Comparison of ENCODE assay signal across 2 cellular contexts in the genomic region with DNA sequence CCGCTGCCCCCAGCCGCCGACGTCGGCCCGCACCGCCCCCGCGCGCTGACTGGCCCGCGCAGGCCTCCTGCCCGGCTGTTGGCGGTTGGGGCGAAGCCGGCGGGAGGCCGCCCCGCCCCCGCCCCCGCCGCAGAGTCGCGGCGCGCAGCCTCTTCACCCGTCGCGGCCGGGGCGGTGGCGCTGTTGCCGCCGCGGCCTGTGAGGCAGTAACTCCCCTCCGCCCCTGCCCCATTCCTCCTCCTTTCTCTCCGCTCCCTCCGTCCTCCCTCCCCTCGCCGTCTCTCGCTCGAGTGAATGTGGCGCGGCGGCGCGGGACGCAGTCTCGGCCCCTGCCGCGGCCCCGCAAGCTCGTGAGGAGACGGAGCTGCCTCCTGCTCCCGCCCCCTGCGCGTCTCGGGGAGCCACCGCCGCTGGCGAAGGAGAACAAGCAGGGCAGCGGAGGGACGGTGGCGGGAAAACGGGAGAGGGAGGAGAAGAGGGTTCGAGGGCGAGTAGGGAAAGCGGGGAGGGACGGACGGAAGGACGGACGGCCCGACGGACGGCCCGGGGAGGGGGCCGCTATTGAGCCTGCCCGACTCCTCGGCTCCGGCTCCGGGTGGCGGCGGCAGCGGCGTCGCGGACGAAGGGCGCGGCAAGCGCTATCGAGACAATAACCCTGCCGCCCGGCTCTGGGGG.
A peak's percentile ranks its signal among the peaks of the same experiment; 100 is the strongest.
TF ChIP-seq lines count a peak whose summit lies in the region.

No MANE protein-coding gene starts in this region.

TF ChIP-seq in HEK293, 187 proteins besides CTCF, POLR2A, EP300 and RAD21 (continued from another document and continues in another):
- peak; percentile 37; the same call in 1 of the 2 replicates for TF ChIP-seq ZNF629 (tag by site-specific recombination; IDR thresholded peaks at IDR 0.05)
- TF ChIP-seq, protein P1, sequence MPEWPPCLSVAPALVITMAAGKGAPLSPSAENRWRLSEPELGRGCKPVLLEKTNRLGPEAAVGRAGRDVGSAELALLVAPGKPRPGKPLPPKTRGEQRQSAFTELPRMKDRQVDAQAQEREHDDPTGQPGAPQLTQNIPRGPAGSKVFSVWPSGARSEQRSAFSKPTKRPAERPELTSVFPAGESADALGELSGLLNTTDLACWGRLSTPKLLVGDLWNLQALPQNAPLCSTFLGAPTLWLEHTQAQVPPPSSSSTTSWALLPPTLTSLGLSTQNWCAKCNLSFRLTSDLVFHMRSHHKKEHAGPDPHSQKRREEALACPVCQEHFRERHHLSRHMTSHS (tag by site-specific recombination; IDR thresholded peaks at IDR 0.05) = no peak
- TF ChIP-seq HOXD13 (CRISPR knock-in tag; IDR thresholded peaks at IDR 0.05; ENCODE audit: borderline replicate concordance) = peak; percentile 60; the same call in 1 of the 2 replicates
- no peak for TF ChIP-seq SETDB1 (IDR thresholded peaks at IDR 0.05; ENCODE audit: insufficient read length, low read length)
- TF ChIP-seq, protein P2, sequence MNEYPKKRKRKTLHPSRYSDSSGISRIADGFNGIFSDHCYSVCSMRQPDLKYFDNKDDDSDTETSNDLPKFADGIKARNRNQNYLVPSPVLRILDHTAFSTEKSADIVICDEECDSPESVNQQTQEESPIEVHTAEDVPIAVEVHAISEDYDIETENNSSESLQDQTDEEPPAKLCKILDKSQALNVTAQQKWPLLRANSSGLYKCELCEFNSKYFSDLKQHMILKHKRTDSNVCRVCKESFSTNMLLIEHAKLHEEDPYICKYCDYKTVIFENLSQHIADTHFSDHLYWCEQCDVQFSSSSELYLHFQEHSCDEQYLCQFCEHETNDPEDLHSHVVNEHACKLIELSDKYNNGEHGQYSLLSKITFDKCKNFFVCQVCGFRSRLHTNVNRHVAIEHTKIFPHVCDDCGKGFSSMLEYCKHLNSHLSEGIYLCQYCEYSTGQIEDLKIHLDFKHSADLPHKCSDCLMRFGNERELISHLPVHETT (tag by site-specific recombination; IDR thresholded peaks at IDR 0.05) = 0 out of 2 replicates have a peak, but pooled peaks have one; percentile 53
- TF ChIP-seq ZNF248 (tag by site-specific recombination; IDR thresholded peaks at IDR 0.05) = no peak
- TF ChIP-seq ZFP37 (tag by site-specific recombination; IDR thresholded peaks at IDR 0.05) = peak; percentile 98
- peak; percentile 60; the same call in 1 of the 2 replicates for TF ChIP-seq ZNF394 (tag by site-specific recombination; IDR thresholded peaks at IDR 0.05; ENCODE audit: borderline replicate concordance)
- no peak for TF ChIP-seq ZNF133 (tag by site-specific recombination; IDR thresholded peaks at IDR 0.05)
- no peak; the same call in 1 of the 2 replicates for TF ChIP-seq ZNF777 (tag by site-specific recombination; IDR thresholded peaks at IDR 0.05; ENCODE audit: borderline replicate concordance)
- peak; percentile 88 for TF ChIP-seq WT1 (tag by site-specific recombination; IDR thresholded peaks at IDR 0.05)
- no peak for TF ChIP-seq ZNF114 (tag by site-specific recombination; IDR thresholded peaks at IDR 0.05)
- 0 out of 2 replicates have a peak, but pooled peaks have one; percentile 7 for TF ChIP-seq ZNF561 (tag by site-specific recombination; IDR thresholded peaks at IDR 0.05; ENCODE audit: borderline replicate concordance)
- TF ChIP-seq, protein P3, sequence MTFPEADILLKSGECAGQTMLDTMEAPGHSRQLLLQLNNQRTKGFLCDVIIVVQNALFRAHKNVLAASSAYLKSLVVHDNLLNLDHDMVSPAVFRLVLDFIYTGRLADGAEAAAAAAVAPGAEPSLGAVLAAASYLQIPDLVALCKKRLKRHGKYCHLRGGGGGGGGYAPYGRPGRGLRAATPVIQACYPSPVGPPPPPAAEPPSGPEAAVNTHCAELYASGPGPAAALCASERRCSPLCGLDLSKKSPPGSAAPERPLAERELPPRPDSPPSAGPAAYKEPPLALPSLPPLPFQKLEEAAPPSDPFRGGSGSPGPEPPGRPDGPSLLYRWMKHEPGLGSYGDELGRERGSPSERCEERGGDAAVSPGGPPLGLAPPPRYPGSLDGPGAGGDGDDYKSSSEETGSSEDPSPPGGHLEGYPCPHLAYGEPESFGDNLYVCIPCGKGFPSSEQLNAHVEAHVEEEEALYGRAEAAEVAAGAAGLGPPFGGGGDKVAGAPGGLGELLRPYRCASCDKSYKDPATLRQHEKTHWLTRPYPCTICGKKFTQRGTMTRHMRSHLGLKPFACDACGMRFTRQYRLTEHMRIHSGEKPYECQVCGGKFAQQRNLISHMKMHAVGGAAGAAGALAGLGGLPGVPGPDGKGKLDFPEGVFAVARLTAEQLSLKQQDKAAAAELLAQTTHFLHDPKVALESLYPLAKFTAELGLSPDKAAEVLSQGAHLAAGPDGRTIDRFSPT (tag by site-specific recombination; IDR thresholded peaks at IDR 0.05) = no peak; the same call in 1 of the 2 replicates
- peak; percentile 84 for TF ChIP-seq ZNF600 (tag by site-specific recombination; IDR thresholded peaks at IDR 0.05)
- TF ChIP-seq, protein P4, sequence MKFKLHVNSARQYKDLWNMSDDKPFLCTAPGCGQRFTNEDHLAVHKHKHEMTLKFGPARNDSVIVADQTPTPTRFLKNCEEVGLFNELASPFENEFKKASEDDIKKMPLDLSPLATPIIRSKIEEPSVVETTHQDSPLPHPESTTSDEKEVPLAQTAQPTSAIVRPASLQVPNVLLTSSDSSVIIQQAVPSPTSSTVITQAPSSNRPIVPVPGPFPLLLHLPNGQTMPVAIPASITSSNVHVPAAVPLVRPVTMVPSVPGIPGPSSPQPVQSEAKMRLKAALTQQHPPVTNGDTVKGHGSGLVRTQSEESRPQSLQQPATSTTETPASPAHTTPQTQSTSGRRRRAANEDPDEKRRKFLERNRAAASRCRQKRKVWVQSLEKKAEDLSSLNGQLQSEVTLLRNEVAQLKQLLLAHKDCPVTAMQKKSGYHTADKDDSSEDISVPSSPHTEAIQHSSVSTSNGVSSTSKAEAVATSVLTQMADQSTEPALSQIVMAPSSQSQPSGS (tag by site-specific recombination; IDR thresholded peaks at IDR 0.05; ENCODE audit: low read depth) = no peak
- TF ChIP-seq ZNF24 (tag by site-specific recombination; IDR thresholded peaks at IDR 0.05) = peak; percentile 63; the same call in 1 of the 2 replicates
- no peak for TF ChIP-seq ZNF426 (tag by site-specific recombination; IDR thresholded peaks at IDR 0.05)
- TF ChIP-seq, protein P5, sequence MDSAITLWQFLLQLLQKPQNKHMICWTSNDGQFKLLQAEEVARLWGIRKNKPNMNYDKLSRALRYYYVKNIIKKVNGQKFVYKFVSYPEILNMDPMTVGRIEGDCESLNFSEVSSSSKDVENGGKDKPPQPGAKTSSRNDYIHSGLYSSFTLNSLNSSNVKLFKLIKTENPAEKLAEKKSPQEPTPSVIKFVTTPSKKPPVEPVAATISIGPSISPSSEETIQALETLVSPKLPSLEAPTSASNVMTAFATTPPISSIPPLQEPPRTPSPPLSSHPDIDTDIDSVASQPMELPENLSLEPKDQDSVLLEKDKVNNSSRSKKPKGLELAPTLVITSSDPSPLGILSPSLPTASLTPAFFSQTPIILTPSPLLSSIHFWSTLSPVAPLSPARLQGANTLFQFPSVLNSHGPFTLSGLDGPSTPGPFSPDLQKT (IDR thresholded peaks at IDR 0.05; ENCODE audit: borderline replicate concordance, low read depth, low read length) = no peak
- TF ChIP-seq, protein P6, sequence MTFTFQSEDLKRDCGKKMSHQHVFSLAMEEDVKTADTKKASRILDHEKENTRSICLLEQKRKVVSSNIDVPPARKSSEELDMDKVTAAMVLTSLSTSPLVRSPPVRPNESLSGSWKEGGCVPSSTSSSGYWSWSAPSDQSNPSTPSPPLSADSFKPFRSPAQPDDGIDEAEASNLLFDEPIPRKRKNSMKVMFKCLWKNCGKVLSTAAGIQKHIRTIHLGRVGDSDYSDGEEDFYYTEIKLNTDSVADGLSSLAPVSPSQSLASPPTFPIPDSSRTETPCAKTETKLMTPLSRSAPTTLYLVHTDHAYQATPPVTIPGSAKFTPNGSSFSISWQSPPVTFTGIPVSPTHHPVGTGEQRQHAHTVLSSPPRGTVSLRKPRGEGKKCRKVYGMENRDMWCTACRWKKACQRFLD (tag by site-specific recombination; IDR thresholded peaks at IDR 0.05) = no peak

TF ChIP-seq in SK-N-SH, 30 proteins besides CTCF, POLR2A, EP300 and RAD21 (continued from another document):
- TF ChIP-seq SMC3 (IDR thresholded peaks at IDR 0.05; ENCODE audit: low read depth, low read length) (peak; percentile 7; the same call in 1 of the 2 replicates), RXRA (IDR thresholded peaks at IDR 0.05; ENCODE audit: borderline replicate concordance, low read depth) (no peak), SIN3A (IDR thresholded peaks at IDR 0.05; ENCODE audit: borderline replicate concordance, low read depth, low read length) (no peak), YY1 (IDR thresholded peaks at IDR 0.05; ENCODE audit: low read depth) (peak; percentile 56; the same call in 1 of the 2 replicates)
TF ChIP-seq in SK-N-SH: peak in this region for 10.
